In genomic region chr11:47526032-47526431, GRCh38 we compare ENCODE assay signal across 8 cellular contexts. TPM values are rescaled to one million over a fixed set of nuclear protein-coding genes. Genes with fewer than 3 reads are reported as not detected.
DNase-seq lines count a peak whose midpoint lies in the region; ATAC-seq and TF ChIP-seq lines count a peak whose summit lies in the region.
"Not testable (repeated sequence)": the region's sequence is repeated elsewhere in the genome, so short reads cannot be mapped to it uniquely, and the experiment has no call there.

No MANE protein-coding gene starts in this region.

- in situ Hi-C loops in gastrocnemius medialis (cut with MboI; ENCODE audit: low sequenced_read_pairs in 4 of 4); transverse colon (cut with MboI; ENCODE audit: low pct_ligation_motif_present in 1 of 4, low pct_unique_long_range_greater_than_20kb in 1 of 4, low sequenced_read_pairs in 3 of 4): not testable (repeated sequence)

- H3K36me3 ChIP-seq in Caco-2 (ENCODE audit: control insufficient read depth, insufficient read depth, low read length); gastroesophageal sphincter; gastrocnemius medialis; transverse colon: not testable (repeated sequence)

- not testable (repeated sequence) for H3K27me3 ChIP-seq in Caco-2 (replicated peaks; ENCODE audit: control insufficient read depth, insufficient read depth, low read length); gastroesophageal sphincter; gastrocnemius medialis; transverse colon

- intact Hi-C loops in Caco-2 (cut with micrococcal nuclease; ENCODE audit: unreplicated experiment); MCF 10A (cut with micrococcal nuclease); gastrocnemius medialis (cut with DNase I; ENCODE audit: low total_unique reads); transverse colon (cut with DNase I; ENCODE audit: low total_unique reads): not testable (repeated sequence)

- not testable (repeated sequence) for ATAC-seq in activated T-cell treated with anti-CD3 and anti-CD28 coated beads, Interleukin-2, amount 50 U/mL, for 72 hours (replicated peaks in 1 of 2); gastroesophageal sphincter; naive thymus-derived CD8-positive, alpha-beta T cell; gastrocnemius medialis

- H3K9me3 Mint-ChIP-seq in Caco-2 (ENCODE audit: unreplicated experiment); activated T-cell treated with anti-CD3 and anti-CD28 coated beads, Interleukin-2, amount 50 U/mL, for 72 hours; MCF 10A (ENCODE audit: unreplicated experiment); naive thymus-derived CD8-positive, alpha-beta T cell: not testable (repeated sequence)

- not testable (repeated sequence) for H3K4me3 ChIP-seq in Caco-2 (ENCODE audit: low read depth, low read length); gastroesophageal sphincter; gastrocnemius medialis; transverse colon

- TF ChIP-seq EP300 in gastroesophageal sphincter (IDR thresholded peaks at IDR 0.05); transverse colon (IDR thresholded peaks at IDR 0.05; ENCODE audit: low read depth): not testable (repeated sequence)

- DNase-seq in Caco-2; RWPE1 (ENCODE audit: low spot score); activated T-cell treated with anti-CD3 and anti-CD28 coated beads, Interleukin-2, amount 50 U/mL, for 72 hours; MCF 10A (ENCODE audit: unreplicated experiment); naive thymus-derived CD8-positive, alpha-beta T cell; transverse colon: not testable (repeated sequence)
- peak in 1 of 2 donors; percentile 11 for DNase-seq in gastrocnemius medialis

- POLR2A ChIA-PET in Caco-2 (lab: Charles Lee); naive thymus-derived CD8-positive, alpha-beta T cell (lab: Charles Lee): not testable (repeated sequence)
- POLR2A ChIA-PET in RWPE1 (lab: Yijun Ruan, JAX; ENCODE audit: low non-redundant PET) (interaction anchor here (0.7 kb wide), 1 partner anchor 371 kb away, joined by 6 read pairs; no protein-coding TSS in a partner anchor), MCF 10A (lab: Yijun Ruan, JAX) (interaction anchor here (0.6 to 3.5 kb wide), 2 partner anchors 13 to 31 kb away, joined by 3 to 40 read pairs; no protein-coding TSS in a partner anchor)

- CTCF ChIA-PET in Caco-2 (lab: Charles Lee); RWPE1 (lab: Yijun Ruan, JAX); MCF 10A (lab: Yijun Ruan, JAX): not testable (repeated sequence)

- not testable (repeated sequence) for TF ChIP-seq POLR2A in gastroesophageal sphincter (IDR thresholded peaks at IDR 0.05); gastrocnemius medialis (IDR thresholded peaks at IDR 0.05); transverse colon (IDR thresholded peaks at IDR 0.05)

- H3K27ac Mint-ChIP-seq in Caco-2 (ENCODE audit: unreplicated experiment) (peak overlapping the region; percentile 15), MCF 10A (ENCODE audit: low read depth, unreplicated experiment) (peak overlapping the region; percentile 70)
- peak overlapping the region; percentile 95 for H3K27ac Mint-ChIP-seq in activated T-cell treated with anti-CD3 and anti-CD28 coated beads, Interleukin-2, amount 50 U/mL, for 72 hours
- H3K27ac Mint-ChIP-seq in naive thymus-derived CD8-positive, alpha-beta T cell, result peak overlapping the region; percentile 80 to 97 (median 90)

- not testable (repeated sequence) for H3K4me3 Mint-ChIP-seq in Caco-2 (ENCODE audit: unreplicated experiment); activated T-cell treated with anti-CD3 and anti-CD28 coated beads, Interleukin-2, amount 50 U/mL, for 72 hours; MCF 10A (ENCODE audit: unreplicated experiment)
- peak overlapping the region in 6 of 10 donors; percentile 18 to 76 (median 44) for H3K4me3 Mint-ChIP-seq in naive thymus-derived CD8-positive, alpha-beta T cell

- 63 to 74% methylated on average over 5 to 7 of the region's 9 CpGs for WGBS in gastroesophageal sphincter (ENCODE audit: low coverage in 1 of 2), 2 donors
- 86 to 100% methylated on average over 2 to 9 of the region's 9 CpGs for WGBS in transverse colon (ENCODE audit: low coverage in 1 of 2), 2 donors

- H3K27ac ChIP-seq in RWPE1, result peak overlapping the region; percentile 62
- H3K27ac ChIP-seq in gastroesophageal sphincter, result peak overlapping the region in 3 of 4 donors; percentile 63 to 81 (median 79)
- H3K27ac ChIP-seq in gastrocnemius medialis, result peak overlapping the region; percentile 87 to 94 (median 91)
- H3K27ac ChIP-seq in transverse colon, result peak overlapping the region; percentile 3 to 76 (median 68)

- peaks cover 38% of the 10 kb centered on the region for H3K4me1 ChIP-seq in Caco-2
- peaks cover 10 to 99% (median 38%) of the 10 kb centered on the region in 3 donors for H3K4me1 ChIP-seq in gastroesophageal sphincter
- H3K4me1 ChIP-seq in gastrocnemius medialis, result peaks cover 76 to 83% of the 10 kb centered on the region in 2 donors
- H3K4me1 ChIP-seq in transverse colon, result peaks cover 8 to 63% (median 33%) of the 10 kb centered on the region in 4 donors

- not testable (repeated sequence) for H3K9me3 ChIP-seq in Caco-2, gastroesophageal sphincter, gastrocnemius medialis, transverse colon

- H3K36me3 Mint-ChIP-seq in Caco-2 (ENCODE audit: insufficient read depth, unreplicated experiment), result peaks cover 34% of the 10 kb centered on the region
- H3K36me3 Mint-ChIP-seq in activated T-cell treated with anti-CD3 and anti-CD28 coated beads, Interleukin-2, amount 50 U/mL, for 72 hours (ENCODE audit: insufficient read depth in 2 of 2), result not testable (repeated sequence)
- H3K36me3 Mint-ChIP-seq in MCF 10A (ENCODE audit: insufficient read depth, unreplicated experiment), result peaks cover 15% of the 10 kb centered on the region
- peaks cover 0 to 28% (median 0%) of the 10 kb centered on the region in 3 donors for H3K36me3 Mint-ChIP-seq in naive thymus-derived CD8-positive, alpha-beta T cell

- H3K4me1 Mint-ChIP-seq in Caco-2 (ENCODE audit: low read depth, unreplicated experiment) (peaks cover 38% of the 10 kb centered on the region), MCF 10A (ENCODE audit: insufficient read depth, unreplicated experiment) (peaks cover 33% of the 10 kb centered on the region)
- peaks cover 75% of the 10 kb centered on the region for H3K4me1 Mint-ChIP-seq in activated T-cell treated with anti-CD3 and anti-CD28 coated beads, Interleukin-2, amount 50 U/mL, for 72 hours (ENCODE audit: low read depth)
- H3K4me1 Mint-ChIP-seq in naive thymus-derived CD8-positive, alpha-beta T cell, result peaks cover 33 to 79% (median 65%) of the 10 kb centered on the region in 4 donors

- H3K27me3 Mint-ChIP-seq in Caco-2 (ENCODE audit: insufficient read depth, unreplicated experiment); activated T-cell treated with anti-CD3 and anti-CD28 coated beads, Interleukin-2, amount 50 U/mL, for 72 hours (ENCODE audit: low read depth); MCF 10A (ENCODE audit: insufficient read depth, unreplicated experiment); naive thymus-derived CD8-positive, alpha-beta T cell: not testable (repeated sequence)

- not testable (repeated sequence) for BruUV-seq in Caco-2 (replicated peaks; lab: Mats Ljungman, UMichigan); MCF 10A (replicated peaks; lab: Mats Ljungman, UMichigan)

- not testable (repeated sequence) for TF ChIP-seq CTCF in Caco-2 (IDR thresholded peaks at IDR 0.05; ENCODE audit: insufficient read depth in 1 of 2, low read depth in 1 of 2, low read length in 1 of 2, severe bottlenecking in 1 of 2, unreplicated experiment in 1 of 2); RWPE1 (conservative IDR thresholded peaks at IDR 0.05; ENCODE audit: low read depth); MCF 10A (IDR thresholded peaks at IDR 0.05; ENCODE audit: unreplicated experiment); gastroesophageal sphincter (IDR thresholded peaks at IDR 0.05); gastrocnemius medialis (IDR thresholded peaks at IDR 0.05 in 4 of 5, conservative IDR thresholded peaks at IDR 0.05 in 1 of 5); transverse colon (IDR thresholded peaks at IDR 0.05)

RNA-seq across cellular contexts. Expression of gene CELF1, which starts 26.9 kb away (rescaled TPM):
- total RNA-seq in Caco-2 (2022) (146 and 152 TPM in 2 replicates), MCF 10A (2022) (173 and 189 TPM in 2 replicates), gastroesophageal sphincter (100 to 1,000 TPM in 3 of 4 donors, 10 to 100 TPM in 1; 82.2 to 146 (median 106) TPM), gastrocnemius medialis (100 to 1,000 TPM; 106 to 185 (median 136) TPM), transverse colon (100 to 1,000 TPM in 2 of 4 donors, 10 to 100 TPM in 2; 82.9 to 248 (median 96.7) TPM)
- total RNA-seq in activated T-cell treated with anti-CD3 and anti-CD28 coated beads, Interleukin-2, amount 50 U/mL, for 72 hours, result 100 to 1,000 TPM; 128 to 149 TPM
- total RNA-seq in naive thymus-derived CD8-positive, alpha-beta T cell, result 100 to 1,000 TPM; 133 to 138 TPM
- 10 to 100 TPM; 45.3 to 79.3 (median 55.3) TPM for polyA plus RNA-seq in naive thymus-derived CD8-positive, alpha-beta T cell

RNA-seq across cellular contexts. Expression of gene PTPMT1, which starts 39.4 kb away (rescaled TPM):
- total RNA-seq in Caco-2 (2022) (100 and 108 TPM in 2 replicates), MCF 10A (2022) (44.6 and 49.0 TPM in 2 replicates), gastroesophageal sphincter (10 to 100 TPM; 70.0 to 95.7 (median 83.6) TPM), gastrocnemius medialis (10 to 100 TPM; 58.2 to 87.9 (median 79.8) TPM), transverse colon (10 to 100 TPM; 19.1 to 79.1 (median 74.1) TPM)
- 10 to 100 TPM; 37.0 to 40.1 TPM for total RNA-seq in activated T-cell treated with anti-CD3 and anti-CD28 coated beads, Interleukin-2, amount 50 U/mL, for 72 hours
- total RNA-seq in naive thymus-derived CD8-positive, alpha-beta T cell, result 10 to 100 TPM; 19.1 to 22.2 TPM
- polyA plus RNA-seq in naive thymus-derived CD8-positive, alpha-beta T cell, result 10 to 100 TPM; 58.7 to 73.3 (median 71.0) TPM

RNA-seq across cellular contexts. Expression of gene KBTBD4, which starts 52.7 kb away (rescaled TPM):
- 11.9 and 12.5 TPM in 2 replicates for total RNA-seq in Caco-2 (2022)
- total RNA-seq in activated T-cell treated with anti-CD3 and anti-CD28 coated beads, Interleukin-2, amount 50 U/mL, for 72 hours, result 10 to 100 TPM; 17.2 to 18.6 TPM
- total RNA-seq in MCF 10A (2022), result 8.4 and 12.6 TPM in 2 replicates
- total RNA-seq in gastroesophageal sphincter, result 10 to 100 TPM; 23.3 to 36.1 (median 27.0) TPM
- 10 to 100 TPM; 26.1 to 29.1 TPM for total RNA-seq in naive thymus-derived CD8-positive, alpha-beta T cell
- polyA plus RNA-seq in naive thymus-derived CD8-positive, alpha-beta T cell, result 10 to 100 TPM; 44.3 to 45.1 (median 44.3) TPM
- total RNA-seq in gastrocnemius medialis, result 10 to 100 TPM; 25.0 to 35.6 (median 30.4) TPM
- 10 to 100 TPM in 3 of 4 donors, 1 to 10 TPM in 1; 9.4 to 20.3 (median 16.5) TPM for total RNA-seq in transverse colon

RNA-seq across cellular contexts. Expression of gene NDUFS3, which starts 52.8 kb away (rescaled TPM):
- 183 and 185 TPM in 2 replicates for total RNA-seq in Caco-2 (2022)
- total RNA-seq in activated T-cell treated with anti-CD3 and anti-CD28 coated beads, Interleukin-2, amount 50 U/mL, for 72 hours, result 10 to 100 TPM; 78.9 to 84.2 TPM
- total RNA-seq in MCF 10A (2022), result 117 and 120 TPM in 2 replicates
- total RNA-seq in gastroesophageal sphincter, result 10 to 100 TPM; 38.7 to 75.6 (median 53.2) TPM
- 100 to 1,000 TPM; 100 to 106 TPM for total RNA-seq in naive thymus-derived CD8-positive, alpha-beta T cell
- polyA plus RNA-seq in naive thymus-derived CD8-positive, alpha-beta T cell, result 100 to 1,000 TPM in 2 of 3 donors, 10 to 100 TPM in 1; 92.0 to 109 (median 101) TPM
- 100 to 1,000 TPM; 143 to 240 (median 194) TPM for total RNA-seq in gastrocnemius medialis
- total RNA-seq in transverse colon, result 100 to 1,000 TPM in 3 of 4 donors, 10 to 100 TPM in 1; 72.6 to 256 (median 213) TPM

Comparison
In these comparisons a context has a peak if more than half of its experiments do, and no peak if none do; other contexts are left out.
1. H3K27ac Mint-ChIP-seq: peak in every context shown above with its lines; median percentile 95 in activated T-cell treated with anti-CD3 and anti-CD28 coated beads, Interleukin-2, amount 50 U/mL, for 72 hours; 90 in naive thymus-derived CD8-positive, alpha-beta T cell; 70 in MCF 10A; 15 in Caco-2.